Comparison of ENCODE assay signal across 9 cellular contexts in the genomic region with DNA sequence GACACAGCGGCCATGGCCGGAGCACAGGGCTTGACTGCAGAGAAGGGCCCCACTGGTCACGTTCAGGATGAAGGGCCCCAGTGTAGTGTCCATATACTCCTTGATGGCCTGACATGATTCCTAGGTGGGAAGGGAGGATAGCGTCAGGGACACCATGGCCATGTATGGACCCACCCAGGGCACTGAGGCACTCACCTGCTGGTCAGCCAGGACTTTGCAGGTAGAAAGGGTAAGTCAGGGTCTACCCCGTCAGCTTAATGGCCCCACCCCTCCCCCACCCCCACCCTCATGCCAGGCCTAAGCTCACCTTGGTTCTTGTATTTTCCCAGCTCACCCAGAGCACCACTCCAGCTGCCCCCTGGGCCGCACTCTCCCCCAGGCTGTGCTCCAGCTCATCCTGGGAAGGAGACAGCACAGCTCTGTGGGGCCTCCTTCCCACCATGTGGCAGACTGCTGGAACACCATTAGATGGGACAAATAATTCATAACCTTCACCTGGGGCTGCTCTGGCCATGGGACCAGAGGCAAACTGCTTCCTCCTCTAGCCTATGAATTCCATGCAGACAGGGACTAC. TPM values are rescaled to one million over a fixed set of nuclear protein-coding genes. Genes with fewer than 3 reads are reported as not detected.
A peak's percentile ranks its signal among the peaks of the same experiment; 100 is the strongest.
DNase-seq lines count a peak whose midpoint lies in the region; ATAC-seq, FAIRE-seq and TF ChIP-seq lines count a peak whose summit lies in the region.
"Had no signal": no experiment of that assay in that cellular context is flagged by ENCODE, and none has a peak within 500 bp of the region (broad histone marks: within the 10 kb centered on the region; RNA-seq: fewer than 3 reads in every experiment).

No MANE protein-coding gene starts in this region.

- H3K79me2 ChIP-seq in SK-N-SH (ENCODE audit: insufficient read depth) (peaks cover 7% of the 10 kb centered on the region; the same call in 1 of the 2 replicates), HepG2 (ENCODE audit: insufficient read depth, low read length) (peaks cover 36% of the 10 kb centered on the region)

- H3K9me3 Mint-ChIP-seq in activated naive CD8-positive, alpha-beta T cell treated with anti-CD3 and anti-CD28 coated beads, Interleukin-2, amount 50 U/mL, for 24 hours, result no peaks in the 10 kb centered on the region
- no peaks in the 10 kb centered on the region for H3K9me3 Mint-ChIP-seq in stimulated activated naive B cell treated with anti-CD40 and anti-IgM and Interleukin-4, amounts not matched to agents 10 μg/mL and 1 μg/mL and 100 μg/mL, for 72 hours

- intact Hi-C loops in HepG2 (cut with micrococcal nuclease; ENCODE audit: unreplicated experiment), result loop anchor here (5.0 kb wide), 1 partner anchor 38 kb away; no protein-coding TSS in a partner anchor

- no peaks in the 10 kb centered on the region for H3F3A ChIP-seq in SK-N-SH (replicated peaks; ENCODE audit: insufficient read depth)

- in situ Hi-C loops in HepG2 (cut with HindIII; ENCODE audit: extremely low pct_ligation_motif_present, low pct_unique_long_range_greater_than_20kb), result no loop called here

- TF ChIP-seq RAD21 in SK-N-SH (IDR thresholded peaks at IDR 0.05; ENCODE audit: low read length) (no peak), HepG2 (CRISPR knock-in tag; IDR thresholded peaks at IDR 0.05) (no peak)

- DNase-seq in SK-N-SH (no peak), HepG2 (ENCODE audit: low spot score) (no peak), NCI-H1694 treated with DMSO at 0.1 percent for 48 hours (lab: John Stamatoyannopoulos, UW) (no peak)
- no peak for DNase-seq in activated naive CD8-positive, alpha-beta T cell treated with anti-CD3 and anti-CD28 coated beads, Interleukin-2, amount 50 U/mL, for 24 hours
- DNase-seq in stimulated activated naive B cell treated with anti-CD40 and anti-IgM and Interleukin-4, amounts not matched to agents 10 μg/mL and 1 μg/mL and 100 μg/mL, for 72 hours, result no peak

- BruUV-seq in HepG2 (replicated peaks; lab: Mats Ljungman, UMichigan), result no TSS peak

- H3K4me2 ChIP-seq in SK-N-SH (peak overlapping the region; percentile 86), HepG2 (ENCODE audit: low read depth, low read length) (peak overlapping the region; percentile 86)

- H3K9ac ChIP-seq in SK-N-SH, result no peak overlapping the region
- peak overlapping the region; percentile 63 for H3K9ac ChIP-seq in HepG2 (ENCODE audit: insufficient read depth, low read depth, low read length)

- H3K4me1 Mint-ChIP-seq in activated naive CD8-positive, alpha-beta T cell treated with anti-CD3 and anti-CD28 coated beads, Interleukin-2, amount 50 U/mL, for 24 hours, result peaks cover 29% of the 10 kb centered on the region
- H3K4me1 Mint-ChIP-seq in stimulated activated naive B cell treated with anti-CD40 and anti-IgM and Interleukin-4, amounts not matched to agents 10 μg/mL and 1 μg/mL and 100 μg/mL, for 72 hours, result peaks cover 27 to 46% of the 10 kb centered on the region in 2 donors

- peak overlapping the region; percentile 99 for H3K4me3 Mint-ChIP-seq in activated naive CD8-positive, alpha-beta T cell treated with anti-CD3 and anti-CD28 coated beads, Interleukin-2, amount 50 U/mL, for 24 hours
- peak overlapping the region; percentile 98 for H3K4me3 Mint-ChIP-seq in stimulated activated naive B cell treated with anti-CD40 and anti-IgM and Interleukin-4, amounts not matched to agents 10 μg/mL and 1 μg/mL and 100 μg/mL, for 72 hours

- H2AFZ ChIP-seq in SK-N-SH (ENCODE audit: low read depth) (no peak overlapping the region), HepG2 (ENCODE audit: low read length) (no peak overlapping the region)

- no peak for FAIRE-seq in HepG2 (lab: Jason Lieb, UNC)

- CTCF ChIA-PET in SK-N-SH (lab: Yijun Ruan, JAX), result interaction anchor here (1.0 to 7.7 kb wide), 2 partner anchors 19 to 41 kb away, joined by 3 to 45 read pairs; no protein-coding TSS in a partner anchor
- CTCF ChIA-PET in HepG2 (lab: Yijun Ruan, JAX; ENCODE audit: low intra/inter-chr PET ratio, low total read pairs), result no interaction called here

- H3K4me1 ChIP-seq in SK-N-SH (ENCODE audit: control insufficient read depth in 1 of 2, insufficient read depth in 2 of 2, low read depth in 1 of 2, low read length in 1 of 2), result peaks cover 10 to 38% of the 10 kb centered on the region in 2 experiments; a peak in 2 of 4 replicates
- H3K4me1 ChIP-seq in HepG2 (ENCODE audit: insufficient read depth, low read length), result peaks cover 61% of the 10 kb centered on the region

- TF ChIP-seq EP300 in SK-N-SH (IDR thresholded peaks at IDR 0.05; ENCODE audit: borderline replicate concordance in 1 of 2, low read depth in 1 of 2, low read length in 1 of 2) (no peak), HepG2 (IDR thresholded peaks at IDR 0.05; ENCODE audit: low read depth in 2 of 2, low read length in 2 of 2) (no peak), HepG2 (CRISPR knock-in tag; IDR thresholded peaks at IDR 0.05; ENCODE audit: borderline replicate concordance) (no peak)

- no peaks in the 10 kb centered on the region for H4K20me1 ChIP-seq in SK-N-SH (ENCODE audit: insufficient read depth)
- H4K20me1 ChIP-seq in HepG2 (ENCODE audit: insufficient read depth, low read length), result peaks cover 11% of the 10 kb centered on the region

- no peaks in the 10 kb centered on the region for H3K27me3 ChIP-seq in SK-N-SH (ENCODE audit: insufficient read depth)
- no peaks in the 10 kb centered on the region; a peak in 1 of 5 replicates for H3K27me3 ChIP-seq in HepG2 (ENCODE audit: control insufficient read depth in 1 of 2, insufficient read depth in 2 of 2, low read length in 2 of 2)
- H3K27me3 ChIP-seq: SJSA1 had no signal

- POLR2A ChIA-PET in SK-N-SH (lab: Yijun Ruan, JAX) (interaction anchor here (0.7 kb wide), 1 partner anchor 23 kb away, joined by 3 read pairs; no protein-coding TSS in a partner anchor), HepG2 (lab: Yijun Ruan, JAX) (interaction anchor here (0.7 to 7.9 kb wide), 7 partner anchors 8 to 92 kb away, joined by 4 to 222 read pairs (median 31); partner anchors contain the start of genes HYAL2, IFRD2 and TUSC2)

- peak overlapping the region; percentile 91 for H3K27ac Mint-ChIP-seq in activated naive CD8-positive, alpha-beta T cell treated with anti-CD3 and anti-CD28 coated beads, Interleukin-2, amount 50 U/mL, for 24 hours
- peak overlapping the region; percentile 100 for H3K27ac Mint-ChIP-seq in stimulated activated naive B cell treated with anti-CD40 and anti-IgM and Interleukin-4, amounts not matched to agents 10 μg/mL and 1 μg/mL and 100 μg/mL, for 72 hours

- ATAC-seq in SK-N-SH treated with all-trans-retinoic acid at 6 μM for 48 hours (no peak), HepG2 (no peak), GM19328 (IDR thresholded peaks at IDR 0.05; ENCODE audit: unreplicated experiment) (no peak), HG03432 (IDR thresholded peaks at IDR 0.05; ENCODE audit: unreplicated experiment) (no peak)
- ATAC-seq in activated naive CD8-positive, alpha-beta T cell treated with anti-CD3 and anti-CD28 coated beads, Interleukin-2, amount 50 U/mL, for 24 hours, result no peak
- no peak for ATAC-seq in stimulated activated naive B cell treated with anti-CD40 and anti-IgM and Interleukin-4, amounts not matched to agents 10 μg/mL and 1 μg/mL and 100 μg/mL, for 72 hours (replicated peaks)

- no peaks in the 10 kb centered on the region for H3K36me3 Mint-ChIP-seq in activated naive CD8-positive, alpha-beta T cell treated with anti-CD3 and anti-CD28 coated beads, Interleukin-2, amount 50 U/mL, for 24 hours (ENCODE audit: low read depth)
- peaks cover 13 to 20% of the 10 kb centered on the region in 2 donors for H3K36me3 Mint-ChIP-seq in stimulated activated naive B cell treated with anti-CD40 and anti-IgM and Interleukin-4, amounts not matched to agents 10 μg/mL and 1 μg/mL and 100 μg/mL, for 72 hours

- H3K4me3 ChIP-seq in SK-N-SH (ENCODE audit: low read depth in 2 of 2, low read length in 1 of 2) (no peak overlapping the region), HepG2 (replicated peaks in 1 of 3; ENCODE audit: insufficient read depth in 1 of 3, low read depth in 2 of 3, low read length in 3 of 3) (peak overlapping the region in 2 of 3 experiments; percentile 25 to 53; a peak in 4 of 6 replicates)

- H3K27ac ChIP-seq in SK-N-SH (ENCODE audit: low read depth in 2 of 2, low read length in 1 of 2), result no peak overlapping the region; a peak in 1 of 4 replicates
- peak overlapping the region; percentile 87 for H3K27ac ChIP-seq in HepG2 (ENCODE audit: extremely low read length, insufficient read depth, low read length)

- H3K9me3 ChIP-seq in SK-N-SH (no peaks in the 10 kb centered on the region), HepG2 (ENCODE audit: low read length) (no peaks in the 10 kb centered on the region)
- H3K9me3 ChIP-seq: SJSA1 had no signal

- 100% methylated on average over 2 of the region's 6 CpGs for WGBS in SK-N-SH (ENCODE audit: low lambda C conversion rate)
- WGBS in HepG2 (ENCODE audit: low lambda C conversion rate), result 87% methylated on average over 4 of the region's 6 CpGs

- no peak for TF ChIP-seq CTCF in SK-N-SH (IDR thresholded peaks at IDR 0.05)
- no peak for TF ChIP-seq CTCF in HepG2 (CRISPR knock-in tag; IDR thresholded peaks at IDR 0.05)

- no peaks in the 10 kb centered on the region for H3K27me3 Mint-ChIP-seq in activated naive CD8-positive, alpha-beta T cell treated with anti-CD3 and anti-CD28 coated beads, Interleukin-2, amount 50 U/mL, for 24 hours
- H3K27me3 Mint-ChIP-seq in stimulated activated naive B cell treated with anti-CD40 and anti-IgM and Interleukin-4, amounts not matched to agents 10 μg/mL and 1 μg/mL and 100 μg/mL, for 72 hours, result no peaks in the 10 kb centered on the region

- TF ChIP-seq POLR2A in HepG2 (IDR thresholded peaks at IDR 0.05; ENCODE audit: insufficient read depth in 1 of 2, low read depth in 2 of 2, low read length in 2 of 2), result no peak; a peak in 1 of 4 replicates

- H3K36me3 ChIP-seq in SK-N-SH (replicated peaks in 1 of 2; ENCODE audit: control insufficient read depth in 1 of 2, insufficient read depth in 2 of 2, low read length in 1 of 2) (peaks cover 0 to 6% of the 10 kb centered on the region in 2 experiments), HepG2 (replicated peaks in 1 of 2; ENCODE audit: control insufficient read depth in 1 of 2, insufficient read depth in 2 of 2, low read length in 2 of 2) (peaks cover 1 to 3% of the 10 kb centered on the region in 2 experiments; a peak in 2 of 5 replicates)
- H3K36me3 ChIP-seq: SJSA1 had no signal

- no peaks in the 10 kb centered on the region for H3K9me2 ChIP-seq in SK-N-SH

RNA-seq across cellular contexts. Expression of gene HYAL3, which starts 1.6 kb away (rescaled TPM):
- polyA plus RNA-seq in SK-N-SH (2012; rRNA removed), result 7.8 and 8.4 TPM in 2 replicates
- 3.1 and 5.6 TPM in 2 replicates for polyA plus RNA-seq in SK-N-SH (2012; cell fraction: cytosol; rRNA removed)
- polyA plus RNA-seq in SK-N-SH (2012; cell fraction: nucleus; rRNA removed), result 8.7 and 10.0 TPM in 2 replicates
- total RNA-seq in HepG2 (2016; rRNA removed; fragmentation: Illumina TruSeq; extraction: Trizol), result 5.5 and 5.9 TPM in 2 replicates
- 3.1 and 4.0 TPM in 2 replicates for total RNA-seq in HepG2 (2016; cell fraction: cytosol; rRNA removed; fragmentation: Illumina TruSeq; extraction: Trizol; ENCODE audit: low read depth)
- total RNA-seq in HepG2 (2016; cell fraction: insoluble cytoplasmic fraction; rRNA removed; fragmentation: Illumina TruSeq; extraction: Trizol), result 4.8 and 6.5 TPM in 2 replicates
- 4.7 and 5.3 TPM in 2 replicates for total RNA-seq in HepG2 (2016; cell fraction: membrane; rRNA removed; fragmentation: Illumina TruSeq; extraction: Trizol)
- 4.6 and 5.5 TPM in 2 replicates for total RNA-seq in HepG2 (2016; cell fraction: nucleus; rRNA removed; fragmentation: Illumina TruSeq; extraction: Trizol)
- 10.4 and 12.9 TPM in 2 replicates for polyA plus RNA-seq in HepG2 (2011; rRNA removed)
- polyA plus RNA-seq in HepG2 (2011; cell fraction: cytosol; rRNA removed), result 10.7 and 17.4 TPM in 2 replicates
- polyA plus RNA-seq in HepG2 (2011; cell fraction: nucleus; rRNA removed), result 24.5 and 24.6 TPM in 2 replicates
- polyA plus RNA-seq in HepG2 (2012), result 2.2 and 2.5 TPM in 2 replicates
- polyA plus RNA-seq in HepG2 (2016; cell fraction: cytosol; fragmentation: Illumina TruSeq; extraction: Trizol; ENCODE audit: low read depth), result 2.8 and 4.1 TPM in 2 replicates
- 6.1 and 9.3 TPM in 2 replicates for polyA plus RNA-seq in HepG2 (2016; cell fraction: insoluble cytoplasmic fraction; fragmentation: Illumina TruSeq; extraction: Trizol; ENCODE audit: low read depth)
- polyA plus RNA-seq in HepG2 (2016; cell fraction: membrane; fragmentation: Illumina TruSeq; extraction: Trizol; ENCODE audit: low read depth), result 6.6 and 7.3 TPM in 2 replicates
- 9.7 and 11.4 TPM in 2 replicates for polyA plus RNA-seq in HepG2 (2016; cell fraction: nucleus; fragmentation: Illumina TruSeq; extraction: Trizol; ENCODE audit: insufficient read depth, low read depth)
- polyA minus RNA-seq in HepG2 (2011; rRNA and poly(A)+ RNA removed; ENCODE audit: low replicate concordance), result 24.0 and 60.6 TPM in 2 replicates
- polyA minus RNA-seq in HepG2 (2011; cell fraction: cytosol; rRNA and poly(A)+ RNA removed), result 5.2 and 5.5 TPM in 2 replicates
- polyA minus RNA-seq in HepG2 (2011; cell fraction: nucleus; rRNA and poly(A)+ RNA removed), result 5.8 and 7.0 TPM in 2 replicates

RNA-seq across cellular contexts. Expression of gene NAA80, which starts 1.6 kb away (rescaled TPM):
- polyA plus RNA-seq in SK-N-SH (2012; rRNA removed), result 10.4 and 10.5 TPM in 2 replicates
- 2.8 and 4.3 TPM in 2 replicates for polyA plus RNA-seq in SK-N-SH (2012; cell fraction: cytosol; rRNA removed)
- polyA plus RNA-seq in SK-N-SH (2012; cell fraction: nucleus; rRNA removed), result 36.1 and 53.0 TPM in 2 replicates
- 1.5 and 3.4 TPM in 2 replicates for total RNA-seq in HepG2 (2016; rRNA removed; fragmentation: Illumina TruSeq; extraction: Trizol)
- total RNA-seq in HepG2 (2016; cell fraction: cytosol; rRNA removed; fragmentation: Illumina TruSeq; extraction: Trizol; ENCODE audit: low read depth), result 1.2 and 1.4 TPM in 2 replicates
- total RNA-seq in HepG2 (2016; cell fraction: insoluble cytoplasmic fraction; rRNA removed; fragmentation: Illumina TruSeq; extraction: Trizol), result 1.9 and 4.5 TPM in 2 replicates
- 1.7 and 3.0 TPM in 2 replicates for total RNA-seq in HepG2 (2016; cell fraction: membrane; rRNA removed; fragmentation: Illumina TruSeq; extraction: Trizol)
- 6.5 and 6.8 TPM in 2 replicates for total RNA-seq in HepG2 (2016; cell fraction: nucleus; rRNA removed; fragmentation: Illumina TruSeq; extraction: Trizol)
- 8.7 and 13.1 TPM in 2 replicates for polyA plus RNA-seq in HepG2 (2011; rRNA removed)
- polyA plus RNA-seq in HepG2 (2011; cell fraction: cytosol; rRNA removed), result 3.4 and 5.0 TPM in 2 replicates
- 46.7 and 51.7 TPM in 2 replicates for polyA plus RNA-seq in HepG2 (2011; cell fraction: nucleus; rRNA removed)
- polyA plus RNA-seq in HepG2 (2012), result 5.2 and 6.1 TPM in 2 replicates
- 2.4 and 3.7 TPM in 2 replicates for polyA plus RNA-seq in HepG2 (2016; cell fraction: cytosol; fragmentation: Illumina TruSeq; extraction: Trizol; ENCODE audit: low read depth)
- 4.3 and 5.4 TPM in 2 replicates for polyA plus RNA-seq in HepG2 (2016; cell fraction: insoluble cytoplasmic fraction; fragmentation: Illumina TruSeq; extraction: Trizol; ENCODE audit: low read depth)
- polyA plus RNA-seq in HepG2 (2016; cell fraction: membrane; fragmentation: Illumina TruSeq; extraction: Trizol; ENCODE audit: low read depth), result 5.1 and 5.3 TPM in 2 replicates
- polyA plus RNA-seq in HepG2 (2016; cell fraction: nucleus; fragmentation: Illumina TruSeq; extraction: Trizol; ENCODE audit: insufficient read depth, low read depth), result 23.1 and 24.6 TPM in 2 replicates
- 20.9 and 56.7 TPM in 2 replicates for polyA minus RNA-seq in HepG2 (2011; rRNA and poly(A)+ RNA removed; ENCODE audit: low replicate concordance)
- 2.0 and 2.9 TPM in 2 replicates for polyA minus RNA-seq in HepG2 (2011; cell fraction: cytosol; rRNA and poly(A)+ RNA removed)
- polyA minus RNA-seq in HepG2 (2011; cell fraction: nucleus; rRNA and poly(A)+ RNA removed), result 15.7 and 16.0 TPM in 2 replicates

RNA-seq across cellular contexts. Expression of gene HYAL1, which starts 2.6 kb away (rescaled TPM):
- 0.30 and 0.49 TPM in 2 replicates for polyA plus RNA-seq in SK-N-SH (2012; rRNA removed)
- 0.14 and 0.26 TPM in 2 replicates for polyA plus RNA-seq in SK-N-SH (2012; cell fraction: cytosol; rRNA removed)
- polyA plus RNA-seq in SK-N-SH (2012; cell fraction: nucleus; rRNA removed), result 1.7 and 1.8 TPM in 2 replicates
- 50.5 and 76.5 TPM in 2 replicates for total RNA-seq in HepG2 (2016; rRNA removed; fragmentation: Illumina TruSeq; extraction: Trizol)
- total RNA-seq in HepG2 (2016; cell fraction: cytosol; rRNA removed; fragmentation: Illumina TruSeq; extraction: Trizol; ENCODE audit: low read depth), result 15.2 and 15.4 TPM in 2 replicates
- 49.7 and 78.4 TPM in 2 replicates for total RNA-seq in HepG2 (2016; cell fraction: insoluble cytoplasmic fraction; rRNA removed; fragmentation: Illumina TruSeq; extraction: Trizol)
- 36.1 and 38.7 TPM in 2 replicates for total RNA-seq in HepG2 (2016; cell fraction: membrane; rRNA removed; fragmentation: Illumina TruSeq; extraction: Trizol)
- 65.9 and 70.6 TPM in 2 replicates for total RNA-seq in HepG2 (2016; cell fraction: nucleus; rRNA removed; fragmentation: Illumina TruSeq; extraction: Trizol)
- 193 and 218 TPM in 2 replicates for polyA plus RNA-seq in HepG2 (2011; rRNA removed)
- polyA plus RNA-seq in HepG2 (2011; cell fraction: cytosol; rRNA removed), result 153 and 171 TPM in 2 replicates
- 132 and 137 TPM in 2 replicates for polyA plus RNA-seq in HepG2 (2011; cell fraction: nucleus; rRNA removed)
- polyA plus RNA-seq in HepG2 (2012), result 82.6 and 84.8 TPM in 2 replicates
- polyA plus RNA-seq in HepG2 (2016; cell fraction: cytosol; fragmentation: Illumina TruSeq; extraction: Trizol; ENCODE audit: low read depth), result 15.0 TPM in 2 replicates
- 57.3 and 58.6 TPM in 2 replicates for polyA plus RNA-seq in HepG2 (2016; cell fraction: insoluble cytoplasmic fraction; fragmentation: Illumina TruSeq; extraction: Trizol; ENCODE audit: low read depth)
- polyA plus RNA-seq in HepG2 (2016; cell fraction: membrane; fragmentation: Illumina TruSeq; extraction: Trizol; ENCODE audit: low read depth), result 31.8 and 34.0 TPM in 2 replicates
- polyA plus RNA-seq in HepG2 (2016; cell fraction: nucleus; fragmentation: Illumina TruSeq; extraction: Trizol; ENCODE audit: insufficient read depth, low read depth), result 111 and 117 TPM in 2 replicates
- 71.5 and 300 TPM in 2 replicates for polyA minus RNA-seq in HepG2 (2011; rRNA and poly(A)+ RNA removed; ENCODE audit: low replicate concordance)
- 89.0 and 90.5 TPM in 2 replicates for polyA minus RNA-seq in HepG2 (2011; cell fraction: cytosol; rRNA and poly(A)+ RNA removed)
- polyA minus RNA-seq in HepG2 (2011; cell fraction: nucleus; rRNA and poly(A)+ RNA removed), result 34.9 and 47.4 TPM in 2 replicates

RNA-seq across cellular contexts. Expression of gene IFRD2, which starts 8.5 kb away (rescaled TPM):
- polyA plus RNA-seq in SK-N-SH (2012; rRNA removed) (52.4 and 73.2 TPM in 2 replicates), HepG2 (2011; rRNA removed) (32.8 and 43.1 TPM in 2 replicates)
- 28.8 and 46.5 TPM in 2 replicates for polyA plus RNA-seq in SK-N-SH (2012; cell fraction: cytosol; rRNA removed)
- polyA plus RNA-seq in SK-N-SH (2012; cell fraction: nucleus; rRNA removed), result 222 and 253 TPM in 2 replicates
- 81.4 and 96.1 TPM in 2 replicates for total RNA-seq in HepG2 (2016; rRNA removed; fragmentation: Illumina TruSeq; extraction: Trizol)
- total RNA-seq in HepG2 (2016; cell fraction: cytosol; rRNA removed; fragmentation: Illumina TruSeq; extraction: Trizol; ENCODE audit: low read depth), result 66.4 and 85.9 TPM in 2 replicates
- total RNA-seq in HepG2 (2016; cell fraction: insoluble cytoplasmic fraction; rRNA removed; fragmentation: Illumina TruSeq; extraction: Trizol), result 79.0 and 101 TPM in 2 replicates
- 126 and 147 TPM in 2 replicates for total RNA-seq in HepG2 (2016; cell fraction: membrane; rRNA removed; fragmentation: Illumina TruSeq; extraction: Trizol)
- 83.9 and 92.3 TPM in 2 replicates for total RNA-seq in HepG2 (2016; cell fraction: nucleus; rRNA removed; fragmentation: Illumina TruSeq; extraction: Trizol)
- polyA plus RNA-seq in HepG2 (2011; cell fraction: cytosol; rRNA removed), result 29.8 and 39.8 TPM in 2 replicates
- polyA plus RNA-seq in HepG2 (2011; cell fraction: nucleus; rRNA removed), result 174 and 179 TPM in 2 replicates
- polyA plus RNA-seq in HepG2 (2012), result 38.5 and 48.9 TPM in 2 replicates
- polyA plus RNA-seq in HepG2 (2016; cell fraction: cytosol; fragmentation: Illumina TruSeq; extraction: Trizol; ENCODE audit: low read depth), result 54.5 and 72.4 TPM in 2 replicates
- polyA plus RNA-seq in HepG2 (2016; cell fraction: insoluble cytoplasmic fraction; fragmentation: Illumina TruSeq; extraction: Trizol; ENCODE audit: low read depth), result 62.4 and 77.5 TPM in 2 replicates
- 89.6 and 91.5 TPM in 2 replicates for polyA plus RNA-seq in HepG2 (2016; cell fraction: membrane; fragmentation: Illumina TruSeq; extraction: Trizol; ENCODE audit: low read depth)
- 124 and 130 TPM in 2 replicates for polyA plus RNA-seq in HepG2 (2016; cell fraction: nucleus; fragmentation: Illumina TruSeq; extraction: Trizol; ENCODE audit: insufficient read depth, low read depth)
- 61.7 and 107 TPM in 2 replicates for polyA minus RNA-seq in HepG2 (2011; rRNA and poly(A)+ RNA removed; ENCODE audit: low replicate concordance)
- 15.9 and 21.4 TPM in 2 replicates for polyA minus RNA-seq in HepG2 (2011; cell fraction: cytosol; rRNA and poly(A)+ RNA removed)
- polyA minus RNA-seq in HepG2 (2011; cell fraction: nucleus; rRNA and poly(A)+ RNA removed), result 46.6 and 52.5 TPM in 2 replicates

RNA-seq across cellular contexts. Expression of gene HYAL2, which starts 21.8 kb away (rescaled TPM):
- polyA plus RNA-seq in SK-N-SH (2012; rRNA removed), result 135 and 151 TPM in 2 replicates
- polyA plus RNA-seq in SK-N-SH (2012; cell fraction: cytosol; rRNA removed), result 57.1 and 110 TPM in 2 replicates
- polyA plus RNA-seq in SK-N-SH (2012; cell fraction: nucleus; rRNA removed), result 55.5 and 73.1 TPM in 2 replicates
- total RNA-seq in HepG2 (2016; rRNA removed; fragmentation: Illumina TruSeq; extraction: Trizol), result 40.9 and 76.2 TPM in 2 replicates
- 33.8 and 45.1 TPM in 2 replicates for total RNA-seq in HepG2 (2016; cell fraction: cytosol; rRNA removed; fragmentation: Illumina TruSeq; extraction: Trizol; ENCODE audit: low read depth)
- 38.5 and 74.2 TPM in 2 replicates for total RNA-seq in HepG2 (2016; cell fraction: insoluble cytoplasmic fraction; rRNA removed; fragmentation: Illumina TruSeq; extraction: Trizol)
- 60.8 and 76.3 TPM in 2 replicates for total RNA-seq in HepG2 (2016; cell fraction: membrane; rRNA removed; fragmentation: Illumina TruSeq; extraction: Trizol)
- 56.5 and 69.1 TPM in 2 replicates for total RNA-seq in HepG2 (2016; cell fraction: nucleus; rRNA removed; fragmentation: Illumina TruSeq; extraction: Trizol)
- polyA plus RNA-seq in HepG2 (2011; rRNA removed), result 102 and 144 TPM in 2 replicates
- polyA plus RNA-seq in HepG2 (2011; cell fraction: cytosol; rRNA removed), result 110 and 154 TPM in 2 replicates
- polyA plus RNA-seq in HepG2 (2011; cell fraction: nucleus; rRNA removed), result 94.8 and 103 TPM in 2 replicates
- polyA plus RNA-seq in HepG2 (2012), result 37.6 and 45.4 TPM in 2 replicates
- 32.1 and 39.0 TPM in 2 replicates for polyA plus RNA-seq in HepG2 (2016; cell fraction: cytosol; fragmentation: Illumina TruSeq; extraction: Trizol; ENCODE audit: low read depth)
- polyA plus RNA-seq in HepG2 (2016; cell fraction: insoluble cytoplasmic fraction; fragmentation: Illumina TruSeq; extraction: Trizol; ENCODE audit: low read depth), result 33.6 and 35.3 TPM in 2 replicates
- 47.1 and 53.3 TPM in 2 replicates for polyA plus RNA-seq in HepG2 (2016; cell fraction: membrane; fragmentation: Illumina TruSeq; extraction: Trizol; ENCODE audit: low read depth)
- 84.1 and 84.7 TPM in 2 replicates for polyA plus RNA-seq in HepG2 (2016; cell fraction: nucleus; fragmentation: Illumina TruSeq; extraction: Trizol; ENCODE audit: insufficient read depth, low read depth)
- polyA minus RNA-seq in HepG2 (2011; rRNA and poly(A)+ RNA removed; ENCODE audit: low replicate concordance), result 83.3 and 236 TPM in 2 replicates
- polyA minus RNA-seq in HepG2 (2011; cell fraction: cytosol; rRNA and poly(A)+ RNA removed), result 38.1 and 40.4 TPM in 2 replicates
- polyA minus RNA-seq in HepG2 (2011; cell fraction: nucleus; rRNA and poly(A)+ RNA removed), result 37.0 and 41.7 TPM in 2 replicates

Comparison
In these comparisons a context has a peak if more than half of its experiments do, and no peak if none do; other contexts are left out.
1. H3K4me3 ChIP-seq: peak in HepG2 (2 of 3); none in SK-N-SH (0 of 2).
2. RNA of gene HYAL1, which starts 2.6 kb away (polyA plus RNA-seq): 15.0 to 218 TPM in HepG2; 0.14 to 1.8 TPM in SK-N-SH; every median in the first group is over 4 times any median in the second.